Comparison of ENCODE assay signal across 26 cellular contexts in genomic region chr11:18000760-18001159, GRCh38. TPM values are rescaled to one million over a fixed set of nuclear protein-coding genes. Genes with fewer than 3 reads are reported as not detected.
DNase-seq lines count a peak whose midpoint lies in the region; ATAC-seq, FAIRE-seq and TF ChIP-seq lines count a peak whose summit lies in the region.
"Had no signal": no experiment of that assay in that cellular context is flagged by ENCODE, and none has a peak within 500 bp of the region (broad histone marks: within the 10 kb centered on the region; RNA-seq: fewer than 3 reads in every experiment).

No MANE protein-coding gene starts in this region.

- ATAC-seq in GM18909 (IDR thresholded peaks at IDR 0.05; ENCODE audit: poor library complexity, unreplicated experiment) = peak; percentile 90
- ATAC-seq in GM21619 (IDR thresholded peaks at IDR 0.05; ENCODE audit: unreplicated experiment) = peak; percentile 91
- peak; percentile 77 for ATAC-seq in HG03097 (IDR thresholded peaks at IDR 0.05; ENCODE audit: low FRiP score, unreplicated experiment)
- ATAC-seq in HepG2 = peak; percentile 99
- ATAC-seq in GM21515 (IDR thresholded peaks at IDR 0.05; ENCODE audit: unreplicated experiment) = no peak
- ATAC-seq in activated CD8-positive, alpha-beta T cell treated with anti-CD3 and anti-CD28 coated beads for 36 hours = no peak
- ATAC-seq: Right ventricle myocardium inferior; stimulated activated naive CD8-positive, alpha-beta T cell treated with anti-CD3 and anti-CD28 coated beads, Interleukin-15, amount 100 ng/mL, for 72 hours had no signal

- peak overlapping the region; percentile 42; the same call in 1 of the 2 replicates for H3K9ac ChIP-seq in HepG2 (ENCODE audit: insufficient read depth, low read depth, low read length)
- H3K9ac ChIP-seq: KMS-11 had no signal

- TF ChIP-seq EP300 in HepG2 (IDR thresholded peaks at IDR 0.05; ENCODE audit: low read depth in 2 of 2, low read length in 2 of 2) (peak in 1 of 2 experiments; percentile 75; a peak in 2 of 4 replicates), HepG2 (CRISPR knock-in tag; IDR thresholded peaks at IDR 0.05; ENCODE audit: borderline replicate concordance) (0 out of 2 replicates have a peak, but pooled peaks have one; percentile 33)

- TF ChIP-seq CTCF in HepG2 (CRISPR knock-in tag; IDR thresholded peaks at IDR 0.05) (peak; percentile 47), osteocyte (IDR thresholded peaks at IDR 0.05) (no peak)
- TF ChIP-seq CTCF in activated CD8-positive, alpha-beta T cell treated with anti-CD3 and anti-CD28 coated beads for 36 hours (IDR thresholded peaks at IDR 0.05) = no peak

- H3K27ac Mint-ChIP-seq in osteocyte (ENCODE audit: unreplicated experiment) = no peak overlapping the region
- no peak overlapping the region for H3K27ac Mint-ChIP-seq in activated CD8-positive, alpha-beta T cell treated with anti-CD3 and anti-CD28 coated beads for 36 hours
- H3K27ac Mint-ChIP-seq: activated CD4-positive, alpha-beta T cell treated with anti-CD3 and anti-CD28 coated beads, Interleukin-2, amount 10 ng/mL, durations not matched to agents 24 days and 14 days; activated naive CD4-positive, alpha-beta T cell treated with anti-CD3 and anti-CD28 coated beads for 36 hours; stimulated activated naive CD8-positive, alpha-beta T cell treated with anti-CD3 and anti-CD28 coated beads, Interleukin-15, amount 100 ng/mL, for 72 hours had no signal

- no peak for TF ChIP-seq POLR2A in HepG2 (IDR thresholded peaks at IDR 0.05; ENCODE audit: insufficient read depth in 1 of 2, low read depth in 2 of 2, low read length in 2 of 2)

- BruUV-seq in HepG2 (replicated peaks; lab: Mats Ljungman, UMichigan) = no TSS peak

- no peaks in the 10 kb centered on the region for H3K27me3 Mint-ChIP-seq in osteocyte (ENCODE audit: unreplicated experiment)
- no peaks in the 10 kb centered on the region for H3K27me3 Mint-ChIP-seq in activated CD8-positive, alpha-beta T cell treated with anti-CD3 and anti-CD28 coated beads for 36 hours
- H3K27me3 Mint-ChIP-seq: activated CD4-positive, alpha-beta T cell treated with anti-CD3 and anti-CD28 coated beads, Interleukin-2, amount 10 ng/mL, durations not matched to agents 24 days and 14 days; CD4-positive, alpha-beta memory T cell; naive B cell; stimulated activated naive CD8-positive, alpha-beta T cell treated with anti-CD3 and anti-CD28 coated beads, Interleukin-15, amount 100 ng/mL, for 72 hours had no signal

- H4K20me1 ChIP-seq in HepG2 (ENCODE audit: insufficient read depth, low read length) = no peaks in the 10 kb centered on the region

- in situ Hi-C loops in HepG2 (cut with HindIII; ENCODE audit: extremely low pct_ligation_motif_present, low pct_unique_long_range_greater_than_20kb) = no loop called here

- no peak for TF ChIP-seq RAD21 in HepG2 (CRISPR knock-in tag; IDR thresholded peaks at IDR 0.05)

- no peak overlapping the region for H3K4me3 Mint-ChIP-seq in osteocyte (ENCODE audit: unreplicated experiment)
- H3K4me3 Mint-ChIP-seq in activated CD8-positive, alpha-beta T cell treated with anti-CD3 and anti-CD28 coated beads for 36 hours = no peak overlapping the region
- H3K4me3 Mint-ChIP-seq: activated CD4-positive, alpha-beta T cell treated with anti-CD3 and anti-CD28 coated beads, Interleukin-2, amount 10 ng/mL, durations not matched to agents 24 days and 14 days; activated naive CD4-positive, alpha-beta T cell treated with anti-CD3 and anti-CD28 coated beads for 36 hours; CD4-positive, alpha-beta memory T cell; naive B cell; stimulated activated naive CD8-positive, alpha-beta T cell treated with anti-CD3 and anti-CD28 coated beads, Interleukin-15, amount 100 ng/mL, for 72 hours had no signal

- H3K79me2 ChIP-seq in HepG2 (ENCODE audit: insufficient read depth, low read length) = no peaks in the 10 kb centered on the region

- POLR2A ChIA-PET in HepG2 (lab: Yijun Ruan, JAX) = interaction anchor here (0.6 to 3.6 kb wide), 4 partner anchors 12 to 526 kb away, joined by 3 to 34 read pairs (median 14); partner anchors contain the start of genes SERGEF and TSG101
- POLR2A ChIA-PET in activated CD8-positive, alpha-beta T cell treated with anti-CD3 and anti-CD28 coated beads for 36 hours (lab: Charles Lee) = interaction anchor here (1.5 kb wide), 1 partner anchor 12 kb away, joined by 6 read pairs; the partner anchor contains the start of gene SERGEF

- peaks cover 3% of the 10 kb centered on the region for H3K4me1 Mint-ChIP-seq in osteocyte (ENCODE audit: unreplicated experiment)
- no peaks in the 10 kb centered on the region for H3K4me1 Mint-ChIP-seq in activated CD8-positive, alpha-beta T cell treated with anti-CD3 and anti-CD28 coated beads for 36 hours (ENCODE audit: low read depth)
- H3K4me1 Mint-ChIP-seq: activated CD4-positive, alpha-beta T cell treated with anti-CD3 and anti-CD28 coated beads, Interleukin-2, amount 10 ng/mL, durations not matched to agents 24 days and 14 days; naive B cell; stimulated activated naive CD8-positive, alpha-beta T cell treated with anti-CD3 and anti-CD28 coated beads, Interleukin-15, amount 100 ng/mL, for 72 hours had no signal

- peaks cover 36% of the 10 kb centered on the region for H3K36me3 Mint-ChIP-seq in osteocyte (ENCODE audit: unreplicated experiment)
- peaks cover 28% of the 10 kb centered on the region for H3K36me3 Mint-ChIP-seq in activated CD8-positive, alpha-beta T cell treated with anti-CD3 and anti-CD28 coated beads for 36 hours (ENCODE audit: low read depth)

- H3K27ac ChIP-seq in HepG2 (ENCODE audit: extremely low read length, insufficient read depth, low read length) = peak overlapping the region; percentile 79
- H3K27ac ChIP-seq: esophagus squamous epithelium, KMS-11, ovary, sigmoid colon had no signal

- DNase-seq in HepG2 (ENCODE audit: low spot score) (peak; percentile 95), osteocyte (ENCODE audit: extremely low spot score, unreplicated experiment) (no peak)
- DNase-seq in stimulated activated CD4-positive, alpha-beta T cell treated with anti-CD3 and anti-CD28 coated beads, Interleukin-4, amount 100 ng/mL, for 24 hours = no peak
- DNase-seq in activated CD8-positive, alpha-beta T cell treated with anti-CD3 and anti-CD28 coated beads for 36 hours = no peak
- DNase-seq: activated CD4-positive, alpha-beta T cell treated with anti-CD3 and anti-CD28 coated beads, Interleukin-2, amount 10 ng/mL, durations not matched to agents 24 days and 14 days; activated naive CD4-positive, alpha-beta T cell treated with anti-CD3 and anti-CD28 coated beads for 36 hours; CD4-positive, alpha-beta memory T cell; cerebellar nuclear complex; DMS79 treated with DMSO at 0.1 percent for 48 hours; effector CD8-positive, alpha-beta T cell; esophagus squamous epithelium; naive B cell; NCI-H2081; NCI-H524 treated with DMSO at 0.1 percent for 48 hours; ovary; sigmoid colon; stimulated activated naive CD8-positive, alpha-beta T cell treated with anti-CD3 and anti-CD28 coated beads, Interleukin-15, amount 100 ng/mL, for 72 hours had no signal

- no peaks in the 10 kb centered on the region for H3K9me3 ChIP-seq in HepG2 (ENCODE audit: low read length)
- H3K9me3 ChIP-seq: esophagus squamous epithelium, HAP-1, ovary, sigmoid colon had no signal

- peak overlapping the region in 1 of 3 experiments; percentile 21; a peak in 1 of 6 replicates for H3K4me3 ChIP-seq in HepG2 (replicated peaks in 1 of 3; ENCODE audit: insufficient read depth in 1 of 3, low read depth in 2 of 3, low read length in 3 of 3)
- H3K4me3 ChIP-seq: esophagus squamous epithelium, HAP-1, ovary, sigmoid colon had no signal

- CTCF ChIA-PET in HepG2 (lab: Yijun Ruan, JAX; ENCODE audit: low intra/inter-chr PET ratio, low total read pairs) = no interaction called here
- CTCF ChIA-PET in activated CD8-positive, alpha-beta T cell treated with anti-CD3 and anti-CD28 coated beads for 36 hours (lab: Charles Lee) = interaction anchor here (1.6 to 4.7 kb wide), 3 partner anchors 9 to 115 kb away, joined by 4 to 30 read pairs (median 5); no protein-coding TSS in a partner anchor

- H3K4me1 ChIP-seq in HepG2 (ENCODE audit: insufficient read depth, low read length) = peaks cover 54% of the 10 kb centered on the region
- H3K4me1 ChIP-seq: esophagus squamous epithelium, HAP-1, sigmoid colon had no signal

- WGBS in HepG2 (ENCODE audit: low lambda C conversion rate) = 7% methylated on average over 1 of the region's 1 CpG

- H3K36me3 ChIP-seq in HepG2 (replicated peaks in 1 of 2; ENCODE audit: control insufficient read depth in 1 of 2, insufficient read depth in 2 of 2, low read length in 2 of 2) = peaks cover 18 to 64% of the 10 kb centered on the region in 2 experiments
- H3K36me3 ChIP-seq: ovary had no signal

- no peaks in the 10 kb centered on the region for H3K9me3 Mint-ChIP-seq in osteocyte (ENCODE audit: unreplicated experiment)
- no peaks in the 10 kb centered on the region for H3K9me3 Mint-ChIP-seq in activated CD8-positive, alpha-beta T cell treated with anti-CD3 and anti-CD28 coated beads for 36 hours
- H3K9me3 Mint-ChIP-seq: activated CD4-positive, alpha-beta T cell treated with anti-CD3 and anti-CD28 coated beads, Interleukin-2, amount 10 ng/mL, durations not matched to agents 24 days and 14 days; activated naive CD4-positive, alpha-beta T cell treated with anti-CD3 and anti-CD28 coated beads for 36 hours; CD4-positive, alpha-beta memory T cell; naive B cell; stimulated activated naive CD8-positive, alpha-beta T cell treated with anti-CD3 and anti-CD28 coated beads, Interleukin-15, amount 100 ng/mL, for 72 hours had no signal

- no peak overlapping the region for H2AFZ ChIP-seq in HepG2 (ENCODE audit: low read length)

- H3K27me3 ChIP-seq in HepG2 (ENCODE audit: control insufficient read depth in 1 of 2, insufficient read depth in 2 of 2, low read length in 2 of 2) = no peaks in the 10 kb centered on the region
- H3K27me3 ChIP-seq: esophagus squamous epithelium, ovary, sigmoid colon had no signal

- FAIRE-seq in HepG2 (lab: Jason Lieb, UNC) = peak; percentile 94
- FAIRE-seq: astrocyte had no signal

- intact Hi-C loops in HepG2 (cut with micrococcal nuclease; ENCODE audit: unreplicated experiment) = no loop called here
- intact Hi-C loops in activated CD8-positive, alpha-beta T cell treated with anti-CD3 and anti-CD28 coated beads for 36 hours (cut with micrococcal nuclease) = no loop called here

- peak overlapping the region; percentile 69 for H3K4me2 ChIP-seq in HepG2 (ENCODE audit: low read depth, low read length)
- H3K4me2 ChIP-seq: KMS-11 had no signal

RNA-seq across cellular contexts. Expression of gene SERGEF, which starts 12.1 kb away (rescaled TPM):
- 114 and 117 TPM in 2 replicates for total RNA-seq in HepG2 (2016; rRNA removed; fragmentation: Illumina TruSeq; extraction: Trizol)
- 439 and 477 TPM in 2 replicates for total RNA-seq in HepG2 (2016; cell fraction: cytosol; rRNA removed; fragmentation: Illumina TruSeq; extraction: Trizol; ENCODE audit: low read depth)
- 109 and 122 TPM in 2 replicates for total RNA-seq in HepG2 (2016; cell fraction: insoluble cytoplasmic fraction; rRNA removed; fragmentation: Illumina TruSeq; extraction: Trizol)
- 317 and 361 TPM in 2 replicates for total RNA-seq in HepG2 (2016; cell fraction: membrane; rRNA removed; fragmentation: Illumina TruSeq; extraction: Trizol)
- 64.9 and 76.4 TPM in 2 replicates for total RNA-seq in HepG2 (2016; cell fraction: nucleus; rRNA removed; fragmentation: Illumina TruSeq; extraction: Trizol)
- 54.5 and 62.6 TPM in 2 replicates for polyA plus RNA-seq in HepG2 (2011; rRNA removed)
- polyA plus RNA-seq in HepG2 (2011; cell fraction: cytosol; rRNA removed) = 59.1 and 61.0 TPM in 2 replicates
- 56.3 and 60.9 TPM in 2 replicates for polyA plus RNA-seq in HepG2 (2011; cell fraction: nucleus; rRNA removed)
- polyA plus RNA-seq in HepG2 (2012) = 73.3 and 103 TPM in 2 replicates
- polyA plus RNA-seq in HepG2 (2016; cell fraction: cytosol; fragmentation: Illumina TruSeq; extraction: Trizol; ENCODE audit: low read depth) = 141 and 153 TPM in 2 replicates
- 81.0 and 82.1 TPM in 2 replicates for polyA plus RNA-seq in HepG2 (2016; cell fraction: insoluble cytoplasmic fraction; fragmentation: Illumina TruSeq; extraction: Trizol; ENCODE audit: low read depth)
- 156 and 162 TPM in 2 replicates for polyA plus RNA-seq in HepG2 (2016; cell fraction: membrane; fragmentation: Illumina TruSeq; extraction: Trizol; ENCODE audit: low read depth)
- polyA plus RNA-seq in HepG2 (2016; cell fraction: nucleus; fragmentation: Illumina TruSeq; extraction: Trizol; ENCODE audit: insufficient read depth, low read depth) = 63.3 and 66.3 TPM in 2 replicates
- polyA minus RNA-seq in HepG2 (2011; rRNA and poly(A)+ RNA removed; ENCODE audit: low replicate concordance) = 28.1 and 97.6 TPM in 2 replicates
- polyA minus RNA-seq in HepG2 (2011; cell fraction: cytosol; rRNA and poly(A)+ RNA removed) = 39.2 and 52.7 TPM in 2 replicates
- polyA minus RNA-seq in HepG2 (2011; cell fraction: nucleus; rRNA and poly(A)+ RNA removed) = 105 and 132 TPM in 2 replicates
- total RNA-seq in osteocyte = 24.0 and 27.1 TPM in 2 replicates
- 10 to 100 TPM; 56.2 to 64.4 TPM for total RNA-seq in activated CD8-positive, alpha-beta T cell treated with anti-CD3 and anti-CD28 coated beads for 36 hours

RNA-seq across cellular contexts. Expression of gene TPH1, which starts 45.3 kb away (rescaled TPM):
- total RNA-seq in HepG2 (2016; rRNA removed; fragmentation: Illumina TruSeq; extraction: Trizol) = 0.22 and 0.53 TPM in 2 replicates
- total RNA-seq in HepG2 (2016; cell fraction: cytosol; rRNA removed; fragmentation: Illumina TruSeq; extraction: Trizol; ENCODE audit: low read depth) = not detected in 2 replicates
- 0.25 and 0.45 TPM in 2 replicates for total RNA-seq in HepG2 (2016; cell fraction: insoluble cytoplasmic fraction; rRNA removed; fragmentation: Illumina TruSeq; extraction: Trizol)
- 0.10 and 0.22 TPM in 2 replicates for total RNA-seq in HepG2 (2016; cell fraction: membrane; rRNA removed; fragmentation: Illumina TruSeq; extraction: Trizol)
- 1.6 and 2.1 TPM in 2 replicates for total RNA-seq in HepG2 (2016; cell fraction: nucleus; rRNA removed; fragmentation: Illumina TruSeq; extraction: Trizol)
- 0.22 and 0.26 TPM in 2 replicates for polyA plus RNA-seq in HepG2 (2011; rRNA removed)
- polyA plus RNA-seq in HepG2 (2011; cell fraction: cytosol; rRNA removed) = 0.03 and 0.06 TPM in 2 replicates
- 0.63 and 0.69 TPM in 2 replicates for polyA plus RNA-seq in HepG2 (2011; cell fraction: nucleus; rRNA removed)
- polyA plus RNA-seq in HepG2 (2012) = 0.15 and 0.25 TPM in 2 replicates
- 0.02 TPM in 1 of 2 replicates, not detected in the other for polyA plus RNA-seq in HepG2 (2016; cell fraction: cytosol; fragmentation: Illumina TruSeq; extraction: Trizol; ENCODE audit: low read depth)
- 0.19 and 0.21 TPM in 2 replicates for polyA plus RNA-seq in HepG2 (2016; cell fraction: insoluble cytoplasmic fraction; fragmentation: Illumina TruSeq; extraction: Trizol; ENCODE audit: low read depth)
- polyA plus RNA-seq in HepG2 (2016; cell fraction: membrane; fragmentation: Illumina TruSeq; extraction: Trizol; ENCODE audit: low read depth) = 0.03 and 0.06 TPM in 2 replicates
- 4.5 and 7.4 TPM in 2 replicates for polyA plus RNA-seq in HepG2 (2016; cell fraction: nucleus; fragmentation: Illumina TruSeq; extraction: Trizol; ENCODE audit: insufficient read depth, low read depth)
- 0.04 TPM in 1 of 2 replicates, not detected in the other for polyA minus RNA-seq in HepG2 (2011; rRNA and poly(A)+ RNA removed; ENCODE audit: low replicate concordance)
- polyA minus RNA-seq in HepG2 (2011; cell fraction: cytosol; rRNA and poly(A)+ RNA removed) = not detected in 2 replicates
- 0.50 and 0.77 TPM in 2 replicates for polyA minus RNA-seq in HepG2 (2011; cell fraction: nucleus; rRNA and poly(A)+ RNA removed)
- total RNA-seq in osteocyte = 0.11 and 0.31 TPM in 2 replicates
- under 1 TPM; 0.18 to 0.23 TPM for total RNA-seq in activated CD8-positive, alpha-beta T cell treated with anti-CD3 and anti-CD28 coated beads for 36 hours
- total RNA-seq: lung microvascular endothelial cell, Right ventricle myocardium inferior had no signal
- polyA plus RNA-seq: CD4-positive, alpha-beta memory T cell had no signal

Comparison
In these comparisons a context has a peak if more than half of its experiments do, and no peak if none do; other contexts are left out.
1. ATAC-seq: peak in GM18909 (single experiment), GM21619 (single experiment), HG03097 (single experiment) and HepG2 (single experiment); none in GM21515 (single experiment) and activated CD8-positive, alpha-beta T cell treated with anti-CD3 and anti-CD28 coated beads for 36 hours (single experiment).